In genomic region chr3:42871-43744, GRCh38 we compare ENCODE assay signal across 7 cellular contexts.
DNase-seq lines count a peak whose midpoint lies in the region; ATAC-seq, FAIRE-seq and TF ChIP-seq lines count a peak whose summit lies in the region.
"Not testable (repeated sequence)": the region's sequence is repeated elsewhere in the genome, so short reads cannot be mapped to it uniquely, and the experiment has no call there.

No MANE protein-coding gene starts in this region.

- TF ChIP-seq CTCF in WERI-Rb-1 (IDR thresholded peaks at IDR 0.05; ENCODE audit: low read depth, low read length) (0 out of 2 replicates have a peak, but pooled peaks have one; percentile 15), fibroblast of mammary gland (conservative IDR thresholded peaks at IDR 0.05; ENCODE audit: control insufficient read depth, insufficient read depth, low read depth, low read length) (peak; percentile 30)

- not testable (repeated sequence) for H3K4me3 ChIP-seq in WERI-Rb-1 (ENCODE audit: low read depth, low read length); fibroblast of mammary gland (ENCODE audit: control insufficient read depth, low read depth, low read length)

- not testable (repeated sequence) for H3K9me3 ChIP-seq in WERI-Rb-1 (ENCODE audit: severe bottlenecking)

- not testable (repeated sequence) for H3K36me3 ChIP-seq in WERI-Rb-1

- DNase-seq in Kasumi-1 (lab: John Stamatoyannopoulos, UW) (peak; percentile 35 to 42), NCI-H460 (ENCODE audit: extremely low read depth, low read depth) (peak; percentile 26), fibroblast of mammary gland (ENCODE audit: low read depth) (peak; percentile 25), midbrain (lab: John Stamatoyannopoulos, UW) (peak; percentile 36)
- not testable (repeated sequence) for DNase-seq in WERI-Rb-1

- H3K27ac ChIP-seq in WERI-Rb-1, result not testable (repeated sequence)

- FAIRE-seq in G401.6 (lab: Jason Lieb, UNC), result peak; percentile 53

- H3K27me3 ChIP-seq in WERI-Rb-1 (ENCODE audit: insufficient read depth, low read depth, severe bottlenecking), result not testable (repeated sequence)

- peak; percentile 61 for ATAC-seq in GM21717 (IDR thresholded peaks at IDR 0.05; ENCODE audit: unreplicated experiment)
